In genomic region chr11:65817815-65818680, GRCh38 we compare ENCODE assay signal across 1 cellular context.
TF ChIP-seq lines count a peak whose summit lies in the region.

No MANE protein-coding gene starts in this region.

TF ChIP-seq in K562, 482 proteins besides CTCF, POLR2A, EP300 and RAD21 (continues in another document):
- TF ChIP-seq KDM2B (CRISPR knock-in tag; IDR thresholded peaks at IDR 0.05) (no peak), SIN3B (IDR thresholded peaks at IDR 0.05; ENCODE audit: low read depth) (peak; percentile 41; the same call in 1 of the 2 replicates), ZNF586 (CRISPR knock-in tag; conservative IDR thresholded peaks at IDR 0.05) (no peak), MECOM (CRISPR knock-in tag; IDR thresholded peaks at IDR 0.05) (no peak), KDM1A (IDR thresholded peaks at IDR 0.05) (peak; percentile 71 to 84), ZBTB49 (CRISPR knock-in tag; IDR thresholded peaks at IDR 0.05; ENCODE audit: borderline replicate concordance) (no peak), KLF1 (tag; IDR thresholded peaks at IDR 0.05) (no peak), USF1 (CRISPR knock-in tag; IDR thresholded peaks at IDR 0.05) (peak; percentile 57), CREM (IDR thresholded peaks at IDR 0.05; ENCODE audit: low read depth) (peak; percentile 76), CXXC5 (CRISPR knock-in tag; IDR thresholded peaks at IDR 0.05) (peak; percentile 87), ZZZ3 (IDR thresholded peaks at IDR 0.05) (no peak), ZNF395 (CRISPR knock-in tag; IDR thresholded peaks at IDR 0.05) (peak; percentile 48), MCM2 (IDR thresholded peaks at IDR 0.05; ENCODE audit: low read depth) (no peak), SMARCE1 (IDR thresholded peaks at IDR 0.05) (no peak), TARDBP (IDR thresholded peaks at IDR 0.05) (no peak), RFX7 (CRISPR knock-in tag; IDR thresholded peaks at IDR 0.05) (no peak), PREB (CRISPR knock-in tag; IDR thresholded peaks at IDR 0.05) (peak; percentile 88; the same call in 1 of the 2 replicates), SMAD4 (CRISPR knock-in tag; conservative IDR thresholded peaks at IDR 0.05) (no peak), TSC22D4 (tag; IDR thresholded peaks at IDR 0.05) (no peak), ARID3B (CRISPR knock-in tag; IDR thresholded peaks at IDR 0.05; ENCODE audit: borderline replicate concordance) (no peak), BRD4 (IDR thresholded peaks at IDR 0.05) (no peak), HDAC1 (IDR thresholded peaks at IDR 0.05) (peak in 1 of 2 experiments; percentile 49; a peak in 1 of 4 replicates), MTA3 (IDR thresholded peaks at IDR 0.05; ENCODE audit: borderline replicate concordance) (no peak; the same call in 1 of the 2 replicates), BRF2 (IDR thresholded peaks at IDR 0.05; ENCODE audit: borderline replicate concordance, insufficient read depth, insufficient read length) (no peak), EP400 (IDR thresholded peaks at IDR 0.05) (peak; percentile 24; the same call in 1 of the 2 replicates), HNRNPLL (IDR thresholded peaks at IDR 0.05; ENCODE audit: low read depth, low read length, poor library complexity, severe bottlenecking) (no peak), HDAC8 (tag; IDR thresholded peaks at IDR 0.05) (no peak), YY1 (IDR thresholded peaks at IDR 0.05; ENCODE audit: borderline replicate concordance in 1 of 3, control insufficient read depth in 1 of 3, extremely low read depth in 1 of 3, insufficient read depth in 3 of 3, insufficient read length in 1 of 3, insufficient replicate concordance in 2 of 3, low read depth in 1 of 3, low read length in 2 of 3) (peak in 1 of 3 experiments; percentile 61), ZNF41 (CRISPR knock-in tag; conservative IDR thresholded peaks at IDR 0.05) (no peak), ZNF263 (CRISPR knock-in tag; IDR thresholded peaks at IDR 0.05; ENCODE audit: borderline replicate concordance) (peak; percentile 59; the same call in 1 of the 2 replicates), KLF13 (tag; IDR thresholded peaks at IDR 0.05; ENCODE audit: borderline replicate concordance, low read depth) (0 out of 2 replicates have a peak, but pooled peaks have one; percentile 54), PHB2 (IDR thresholded peaks at IDR 0.05; ENCODE audit: low read depth) (no peak), JUNB (CRISPR knock-in tag; conservative IDR thresholded peaks at IDR 0.05) (no peak), SMAD2 (IDR thresholded peaks at IDR 0.05; ENCODE audit: low read depth, low read length) (no peak), NUFIP1 (IDR thresholded peaks at IDR 0.05; ENCODE audit: partially characterized antibody) (no peak), ZNF75A (CRISPR knock-in tag; IDR thresholded peaks at IDR 0.05) (no peak), SREBF1 (IDR thresholded peaks at IDR 0.05; ENCODE audit: borderline replicate concordance, low read depth, low read length) (no peak), TEAD4 (IDR thresholded peaks at IDR 0.05; ENCODE audit: low read length) (no peak), TEAD4 (CRISPR knock-in tag; IDR thresholded peaks at IDR 0.05; ENCODE audit: borderline replicate concordance) (no peak), ZNF184 (CRISPR knock-in tag; IDR thresholded peaks at IDR 0.05) (no peak), MLX (CRISPR knock-in tag; conservative IDR thresholded peaks at IDR 0.05) (no peak), ZFPM2 (CRISPR knock-in tag; IDR thresholded peaks at IDR 0.05) (no peak), KLF10 (CRISPR knock-in tag; IDR thresholded peaks at IDR 0.05) (no peak), CBX5 (IDR thresholded peaks at IDR 0.05; ENCODE audit: borderline replicate concordance, low read depth) (peak; percentile 51; the same call in 1 of the 2 replicates), SMARCA5 (IDR thresholded peaks at IDR 0.05) (peak; percentile 91), L3MBTL2 (IDR thresholded peaks at IDR 0.05) (peak; percentile 91), GTF2A2 (tag; IDR thresholded peaks at IDR 0.05) (no peak), PURB (CRISPR knock-in tag; IDR thresholded peaks at IDR 0.05; ENCODE audit: low read depth) (no peak), NR3C1 (CRISPR knock-in tag; IDR thresholded peaks at IDR 0.05) (no peak), TFAM (CRISPR knock-in tag; conservative IDR thresholded peaks at IDR 0.05) (no peak), ZNF274 (IDR thresholded peaks at IDR 0.05; ENCODE audit: borderline replicate concordance, low read depth, low read length) (no peak), RBM15 (IDR thresholded peaks at IDR 0.05; ENCODE audit: insufficient read depth, low read length) (no peak)
- TF ChIP-seq, protein P1, sequence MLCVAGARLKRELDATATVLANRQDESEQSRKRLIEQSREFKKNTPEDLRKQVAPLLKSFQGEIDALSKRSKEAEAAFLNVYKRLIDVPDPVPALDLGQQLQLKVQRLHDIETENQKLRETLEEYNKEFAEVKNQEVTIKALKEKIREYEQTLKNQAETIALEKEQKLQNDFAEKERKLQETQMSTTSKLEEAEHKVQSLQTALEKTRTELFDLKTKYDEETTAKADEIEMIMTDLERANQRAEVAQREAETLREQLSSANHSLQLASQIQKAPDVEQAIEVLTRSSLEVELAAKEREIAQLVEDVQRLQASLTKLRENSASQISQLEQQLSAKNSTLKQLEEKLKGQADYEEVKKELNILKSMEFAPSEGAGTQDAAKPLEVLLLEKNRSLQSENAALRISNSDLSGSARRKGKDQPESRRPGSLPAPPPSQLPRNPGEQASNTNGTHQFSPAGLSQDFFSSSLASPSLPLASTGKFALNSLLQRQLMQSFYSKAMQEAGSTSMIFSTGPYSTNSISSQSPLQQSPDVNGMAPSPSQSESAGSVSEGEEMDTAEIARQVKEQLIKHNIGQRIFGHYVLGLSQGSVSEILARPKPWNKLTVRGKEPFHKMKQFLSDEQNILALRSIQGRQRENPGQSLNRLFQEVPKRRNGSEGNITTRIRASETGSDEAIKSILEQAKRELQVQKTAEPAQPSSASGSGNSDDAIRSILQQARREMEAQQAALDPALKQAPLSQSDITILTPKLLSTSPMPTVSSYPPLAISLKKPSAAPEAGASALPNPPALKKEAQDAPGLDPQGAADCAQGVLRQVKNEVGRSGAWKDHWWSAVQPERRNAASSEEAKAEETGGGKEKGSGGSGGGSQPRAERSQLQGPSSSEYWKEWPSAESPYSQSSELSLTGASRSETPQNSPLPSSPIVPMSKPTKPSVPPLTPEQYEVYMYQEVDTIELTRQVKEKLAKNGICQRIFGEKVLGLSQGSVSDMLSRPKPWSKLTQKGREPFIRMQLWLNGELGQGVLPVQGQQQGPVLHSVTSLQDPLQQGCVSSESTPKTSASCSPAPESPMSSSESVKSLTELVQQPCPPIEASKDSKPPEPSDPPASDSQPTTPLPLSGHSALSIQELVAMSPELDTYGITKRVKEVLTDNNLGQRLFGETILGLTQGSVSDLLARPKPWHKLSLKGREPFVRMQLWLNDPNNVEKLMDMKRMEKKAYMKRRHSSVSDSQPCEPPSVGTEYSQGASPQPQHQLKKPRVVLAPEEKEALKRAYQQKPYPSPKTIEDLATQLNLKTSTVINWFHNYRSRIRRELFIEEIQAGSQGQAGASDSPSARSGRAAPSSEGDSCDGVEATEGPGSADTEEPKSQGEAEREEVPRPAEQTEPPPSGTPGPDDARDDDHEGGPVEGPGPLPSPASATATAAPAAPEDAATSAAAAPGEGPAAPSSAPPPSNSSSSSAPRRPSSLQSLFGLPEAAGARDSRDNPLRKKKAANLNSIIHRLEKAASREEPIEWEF (CRISPR knock-in tag; IDR thresholded peaks at IDR 0.05): no peak
- TF ChIP-seq, protein P2, sequence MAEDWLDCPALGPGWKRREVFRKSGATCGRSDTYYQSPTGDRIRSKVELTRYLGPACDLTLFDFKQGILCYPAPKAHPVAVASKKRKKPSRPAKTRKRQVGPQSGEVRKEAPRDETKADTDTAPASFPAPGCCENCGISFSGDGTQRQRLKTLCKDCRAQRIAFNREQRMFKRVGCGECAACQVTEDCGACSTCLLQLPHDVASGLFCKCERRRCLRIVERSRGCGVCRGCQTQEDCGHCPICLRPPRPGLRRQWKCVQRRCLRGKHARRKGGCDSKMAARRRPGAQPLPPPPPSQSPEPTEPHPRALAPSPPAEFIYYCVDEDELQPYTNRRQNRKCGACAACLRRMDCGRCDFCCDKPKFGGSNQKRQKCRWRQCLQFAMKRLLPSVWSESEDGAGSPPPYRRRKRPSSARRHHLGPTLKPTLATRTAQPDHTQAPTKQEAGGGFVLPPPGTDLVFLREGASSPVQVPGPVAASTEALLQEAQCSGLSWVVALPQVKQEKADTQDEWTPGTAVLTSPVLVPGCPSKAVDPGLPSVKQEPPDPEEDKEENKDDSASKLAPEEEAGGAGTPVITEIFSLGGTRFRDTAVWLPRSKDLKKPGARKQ (CRISPR knock-in tag; IDR thresholded peaks at IDR 0.05): no peak
- TF ChIP-seq, protein P3, sequence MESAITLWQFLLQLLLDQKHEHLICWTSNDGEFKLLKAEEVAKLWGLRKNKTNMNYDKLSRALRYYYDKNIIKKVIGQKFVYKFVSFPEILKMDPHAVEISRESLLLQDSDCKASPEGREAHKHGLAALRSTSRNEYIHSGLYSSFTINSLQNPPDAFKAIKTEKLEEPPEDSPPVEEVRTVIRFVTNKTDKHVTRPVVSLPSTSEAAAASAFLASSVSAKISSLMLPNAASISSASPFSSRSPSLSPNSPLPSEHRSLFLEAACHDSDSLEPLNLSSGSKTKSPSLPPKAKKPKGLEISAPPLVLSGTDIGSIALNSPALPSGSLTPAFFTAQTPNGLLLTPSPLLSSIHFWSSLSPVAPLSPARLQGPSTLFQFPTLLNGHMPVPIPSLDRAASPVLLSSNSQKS (CRISPR knock-in tag; IDR thresholded peaks at IDR 0.05): no peak
